ENCODE assay signal across 26 cellular contexts in genomic region chr6:82487895-82488294, GRCh38.
"Had no signal": no experiment of that assay in that cellular context is flagged by ENCODE, and none has a peak within 500 bp of the region (broad histone marks: within the 10 kb centered on the region; RNA-seq: fewer than 3 reads in every experiment).

No MANE protein-coding gene starts in this region.

- H3K9me3 ChIP-seq: colonic mucosa, gastrocnemius medialis had no signal

- H3K4me1 ChIP-seq: colonic mucosa, esophagus squamous epithelium, foreskin keratinocyte, gastrocnemius medialis, gastroesophageal sphincter, heart left ventricle, heart right ventricle had no signal

- H3K36me3 ChIP-seq: colonic mucosa, esophagus muscularis mucosa, esophagus squamous epithelium, gastrocnemius medialis, gastroesophageal sphincter, heart left ventricle, heart right ventricle had no signal

- DNase-seq: colonic mucosa; cortex of kidney; dermis blood vessel endothelial cell; dorsolateral prefrontal cortex; effector CD4-positive, alpha-beta T cell; effector CD8-positive, alpha-beta T cell; effector memory CD4-positive, alpha-beta T cell; effector memory CD8-positive, alpha-beta T cell; endodermal cell; erythroblast; esophagus squamous epithelium; foreskin fibroblast; foreskin keratinocyte; foreskin melanocyte; gastrocnemius medialis; glutamatergic neuron; head of caudate nucleus; heart left ventricle; heart right ventricle had no signal

- FAIRE-seq: endometrium, endothelial cell of umbilical vein had no signal

- H3K27ac ChIP-seq: colonic mucosa, coronary artery, dorsolateral prefrontal cortex, epithelial cell of prostate, esophagus muscularis mucosa, esophagus squamous epithelium, foreskin keratinocyte, gastrocnemius medialis, gastroesophageal sphincter, heart left ventricle, heart right ventricle had no signal

- H3K4me3 ChIP-seq: colonic mucosa, coronary artery, dorsolateral prefrontal cortex, esophagus muscularis mucosa, esophagus squamous epithelium, gastrocnemius medialis, gastroesophageal sphincter, heart left ventricle, heart right ventricle had no signal

- ATAC-seq: effector memory CD8-positive, alpha-beta T cell; esophagus mucosa; foreskin keratinocyte; gastrocnemius medialis; gastroesophageal sphincter; heart left ventricle; heart right ventricle had no signal

- H3K27me3 ChIP-seq: colonic mucosa, esophagus muscularis mucosa, esophagus squamous epithelium, foreskin keratinocyte, gastrocnemius medialis, gastroesophageal sphincter, heart left ventricle, heart right ventricle had no signal
